Comparison of ENCODE assay signal across 9 cellular contexts in genomic region chr5:785181-785705, GRCh38. TPM values are rescaled to one million over a fixed set of nuclear protein-coding genes. Genes with fewer than 3 reads are reported as not detected.
DNase-seq lines count a peak whose midpoint lies in the region; ATAC-seq, FAIRE-seq and TF ChIP-seq lines count a peak whose summit lies in the region.
"Not testable (repeated sequence)": the region's sequence is repeated elsewhere in the genome, so short reads cannot be mapped to it uniquely, and the experiment has no call there.
"Had no signal": no experiment of that assay in that cellular context is flagged by ENCODE, and none has a peak within 500 bp of the region (broad histone marks: within the 10 kb centered on the region; RNA-seq: fewer than 3 reads in every experiment).

No MANE protein-coding gene starts in this region.

- H2AFZ ChIP-seq in trophoblast cell (ENCODE audit: insufficient read depth, low read length, poor library complexity), result peak overlapping the region; percentile 97

- not testable (repeated sequence) for H3K9me3 Mint-ChIP-seq in activated CD4-positive, alpha-beta T cell treated with anti-CD3 and anti-CD28 coated beads for 36 hours (ENCODE audit: low read depth)

- ATAC-seq in HG02623 (IDR thresholded peaks at IDR 0.05; ENCODE audit: unreplicated experiment), result peak; percentile 16
- peak; percentile 24 for ATAC-seq in activated CD4-positive, alpha-beta T cell treated with anti-CD3 and anti-CD28 coated beads for 36 hours
- peak; percentile 15 for ATAC-seq in upper lobe of right lung

- TF ChIP-seq POLR2A in GM12891 (IDR thresholded peaks at IDR 0.05; ENCODE audit: low read depth, low read length), result not testable (repeated sequence)

- H3K14ac ChIP-seq in trophoblast cell (ENCODE audit: low read length), result not testable (repeated sequence)

- H3K4me3 ChIP-seq in LNCaP clone FGC (ENCODE audit: low read depth, low read length) (peak overlapping the region; percentile 57), colonic mucosa (peak overlapping the region; percentile 68), iPS-20b (ENCODE audit: low read length) (peak overlapping the region; percentile 57; the same call in 1 of the 2 replicates), trophoblast cell (ENCODE audit: low read depth, low read length) (peak overlapping the region; percentile 69), upper lobe of right lung (peak overlapping the region; percentile 61)

- DNase-seq in GM12891 (ENCODE audit: insufficient read length, low spot score) (peak; percentile 4), upper lobe of right lung (peak; percentile 68)
- DNase-seq in LNCaP clone FGC (ENCODE audit: low read depth); activated CD4-positive, alpha-beta T cell treated with anti-CD3 and anti-CD28 coated beads for 36 hours; colonic mucosa; trophoblast cell: not testable (repeated sequence)

- H3K4me3 Mint-ChIP-seq in activated CD4-positive, alpha-beta T cell treated with anti-CD3 and anti-CD28 coated beads for 36 hours, result peak overlapping the region; percentile 55

- CTCF ChIA-PET in activated CD4-positive, alpha-beta T cell treated with anti-CD3 and anti-CD28 coated beads for 36 hours (lab: Charles Lee), result not testable (repeated sequence)

- intact Hi-C loops in activated CD4-positive, alpha-beta T cell treated with anti-CD3 and anti-CD28 coated beads for 36 hours (cut with DNase I, micrococcal nuclease), result loop anchor here in 1 of 2 experiments (2.0 kb wide), 3 partner anchors 92 to 172 kb away; partner anchors contain the start of genes BRD9, CEP72, TPPP and TRIP13
- intact Hi-C loops in colonic mucosa (cut with DNase I); upper lobe of right lung (cut with DNase I): not testable (repeated sequence)

- H2BK12ac ChIP-seq in trophoblast cell (ENCODE audit: low read length), result not testable (repeated sequence)

- H3K36me3 ChIP-seq in colonic mucosa; iPS-20b (ENCODE audit: insufficient read depth, low read depth, low read length); trophoblast cell (ENCODE audit: control insufficient read depth in 1 of 2, insufficient read depth in 2 of 2, low read length in 2 of 2); upper lobe of right lung: not testable (repeated sequence)

- H4K91ac ChIP-seq in trophoblast cell (ENCODE audit: low read depth, low read length), result not testable (repeated sequence)

- POLR2A ChIA-PET in activated CD4-positive, alpha-beta T cell treated with anti-CD3 and anti-CD28 coated beads for 36 hours (lab: Charles Lee), result not testable (repeated sequence)

- not testable (repeated sequence) for H2BK5ac ChIP-seq in trophoblast cell (ENCODE audit: low read depth, low read length, poor library complexity)

- not testable (repeated sequence) for H3K18ac ChIP-seq in trophoblast cell (ENCODE audit: low read length)

- H3K36me3 Mint-ChIP-seq in activated CD4-positive, alpha-beta T cell treated with anti-CD3 and anti-CD28 coated beads for 36 hours (ENCODE audit: low read depth), result not testable (repeated sequence)

- not testable (repeated sequence) for H3K4me1 Mint-ChIP-seq in activated CD4-positive, alpha-beta T cell treated with anti-CD3 and anti-CD28 coated beads for 36 hours

- not testable (repeated sequence) for H3K27me3 ChIP-seq in colonic mucosa, upper lobe of right lung
- H3K27me3 ChIP-seq in iPS-20b (ENCODE audit: insufficient read depth, low read length), result peaks cover 28% of the 10 kb centered on the region
- peaks cover 12% of the 10 kb centered on the region for H3K27me3 ChIP-seq in trophoblast cell (ENCODE audit: insufficient read depth, low read length)

- not testable (repeated sequence) for H2BK120ac ChIP-seq in trophoblast cell (ENCODE audit: insufficient read depth, low read length, poor library complexity)

- not testable (repeated sequence) for FAIRE-seq in GM12891 (lab: Jason Lieb, UNC)

- not testable (repeated sequence) for H3K27me3 Mint-ChIP-seq in activated CD4-positive, alpha-beta T cell treated with anti-CD3 and anti-CD28 coated beads for 36 hours

- H3K79me1 ChIP-seq in trophoblast cell (ENCODE audit: low read length), result not testable (repeated sequence)

- H4K8ac ChIP-seq in trophoblast cell (ENCODE audit: low read depth, low read length), result peak overlapping the region; percentile 55

- H3K9me3 ChIP-seq in colonic mucosa; trophoblast cell (ENCODE audit: insufficient read depth, low read depth, low read length); upper lobe of right lung: not testable (repeated sequence)
- H3K9me3 ChIP-seq in iPS-20b (ENCODE audit: insufficient read depth, low read depth, low read length), result peaks cover 15% of the 10 kb centered on the region

- not testable (repeated sequence) for H4K12ac ChIP-seq in trophoblast cell (ENCODE audit: low read depth, low read length)

- H3K27ac Mint-ChIP-seq in activated CD4-positive, alpha-beta T cell treated with anti-CD3 and anti-CD28 coated beads for 36 hours, result not testable (repeated sequence)

- peak overlapping the region in 1 of 2 donors; percentile 33 for H3K9ac ChIP-seq in colonic mucosa (ENCODE audit: low read depth in 2 of 2, low read length in 2 of 2)
- not testable (repeated sequence) for H3K9ac ChIP-seq in iPS-20b (ENCODE audit: low read depth, low read length); trophoblast cell (ENCODE audit: low read length)

- not testable (repeated sequence) for H3K4ac ChIP-seq in trophoblast cell (ENCODE audit: low read depth, low read length)

- H3K79me2 ChIP-seq in trophoblast cell (ENCODE audit: control insufficient read depth, insufficient read depth, low read length, poor library complexity), result not testable (repeated sequence)

- no CpG with 5 or more reads among the region's 43 CpGs for WGBS in trophoblast cell (ENCODE audit: extremely low coverage, insufficient coverage, insufficient read length)

- 0 out of 2 replicates have a peak, but pooled peaks have one; percentile 25 for TF ChIP-seq CTCF in LNCaP clone FGC (IDR thresholded peaks at IDR 0.05; ENCODE audit: control insufficient read depth, extremely low read depth, insufficient read depth)
- not testable (repeated sequence) for TF ChIP-seq CTCF in colonic mucosa (IDR thresholded peaks at IDR 0.05); upper lobe of right lung (IDR thresholded peaks at IDR 0.05)

- not testable (repeated sequence) for H3K27ac ChIP-seq in colonic mucosa; iPS-20b (ENCODE audit: low read length); trophoblast cell (ENCODE audit: low read depth, low read length); upper lobe of right lung

- peak overlapping the region; percentile 82 for H3K4me2 ChIP-seq in trophoblast cell (ENCODE audit: low read length)

- not testable (repeated sequence) for H2AK5ac ChIP-seq in trophoblast cell (ENCODE audit: low read length)

- H3K4me1 ChIP-seq in colonic mucosa; iPS-20b (ENCODE audit: insufficient read depth, low read length); trophoblast cell (ENCODE audit: control insufficient read depth in 1 of 2, insufficient read depth in 2 of 2, low read length in 2 of 2); upper lobe of right lung: not testable (repeated sequence)

- H3K23ac ChIP-seq in trophoblast cell (ENCODE audit: low read length), result not testable (repeated sequence)

RNA-seq across cellular contexts. Expression of gene ZDHHC11B, which starts 0.7 kb away (rescaled TPM):
- polyA plus RNA-seq in GM12891 (2012; ENCODE audit: low read depth, missing spikeins), result 0.10 TPM
- under 1 TPM; 0.48 to 0.61 TPM for total RNA-seq in activated CD4-positive, alpha-beta T cell treated with anti-CD3 and anti-CD28 coated beads for 36 hours
- total RNA-seq in colonic mucosa, result 1 to 10 TPM; 1.4 to 2.4 TPM
- polyA plus RNA-seq in trophoblast cell (2013), result 0.11 and 0.12 TPM in 2 replicates
- total RNA-seq in upper lobe of right lung, result 8.0 TPM
- total RNA-seq: lung microvascular endothelial cell had no signal
